ENCODE assay signal across 19 cellular contexts in the genomic region with DNA sequence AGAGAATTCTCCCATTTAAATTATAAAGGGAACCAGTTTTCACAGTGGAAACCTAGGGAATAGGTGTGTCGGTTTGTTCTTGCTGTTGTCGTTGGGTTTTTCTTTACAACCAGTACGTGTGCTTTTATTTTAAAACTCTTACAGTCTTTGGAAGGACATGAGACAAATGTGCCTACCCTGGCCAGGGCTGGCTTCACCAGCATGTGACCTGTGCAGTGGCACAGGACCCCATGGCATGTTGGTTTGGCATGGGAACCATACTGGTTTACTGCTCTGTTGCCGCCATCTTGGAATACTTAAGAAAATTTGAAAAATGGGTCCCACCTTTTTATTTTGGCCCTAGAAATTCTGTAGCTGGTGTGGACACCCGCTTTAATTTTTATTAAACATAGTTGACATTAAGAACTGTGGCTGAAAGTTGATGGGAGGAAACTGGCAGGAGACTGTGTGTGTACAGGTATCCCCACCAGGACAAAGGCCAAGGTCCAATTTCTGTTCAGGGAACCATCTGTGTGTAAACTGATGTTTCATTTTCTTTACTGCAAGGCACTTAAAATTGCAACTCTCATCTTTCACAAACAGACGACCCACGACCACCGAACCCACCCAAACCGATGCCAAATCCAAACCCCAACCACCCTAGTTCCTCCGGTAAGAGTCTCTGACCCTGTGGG. TPM values are rescaled to one million over a fixed set of nuclear protein-coding genes. Genes with fewer than 3 reads are reported as not detected.
"Had no signal": no experiment of that assay in that cellular context is flagged by ENCODE, and none has a peak within 500 bp of the region (broad histone marks: within the 10 kb centered on the region; RNA-seq: fewer than 3 reads in every experiment).

No MANE protein-coding gene starts in this region.

- H3K4me1 Mint-ChIP-seq: stimulated activated naive CD8-positive, alpha-beta T cell treated with anti-CD3 and anti-CD28 coated beads, Interleukin-15, amount 100 ng/mL, for 72 hours had no signal

- H3K27ac Mint-ChIP-seq: activated B cell treated with CpG ODN at 0.5 μM for 24 hours; activated CD8-positive, alpha-beta T cell treated with anti-CD3 and anti-CD28 coated beads for 36 hours; activated naive CD8-positive, alpha-beta T cell treated with anti-CD3 and anti-CD28 coated beads for 36 hours; progenitor cell of endocrine pancreas; T-helper 17 cell had no signal

- DNase-seq: activated B cell treated with CpG ODN at 0.5 μM for 24 hours; activated CD4-positive, alpha-beta T cell treated with anti-CD3 and anti-CD28 coated beads for 4 hours; activated CD8-positive, alpha-beta memory T cell treated with anti-CD3 and anti-CD28 coated beads, Interleukin-2, amount 10 ng/mL, durations not matched to agents 7 days and 5 days; activated CD8-positive, alpha-beta T cell treated with anti-CD3 and anti-CD28 coated beads for 36 hours; activated naive CD8-positive, alpha-beta T cell treated with anti-CD3 and anti-CD28 coated beads for 36 hours; activated T-cell treated with anti-CD3 and anti-CD28 coated beads for 4 hours; colonic mucosa; heart right ventricle; kidney; naive thymus-derived CD4-positive, alpha-beta T cell; retina; stimulated activated CD4-positive, alpha-beta T cell treated with anti-CD3 and anti-CD28 coated beads, Interleukin-12 subunit alpha, Interleukin-12 subunit beta, amount 100 ng/mL, for 4 hours; stimulated activated naive CD8-positive, alpha-beta T cell treated with anti-CD3 and anti-CD28 coated beads, Interleukin-15, amount 100 ng/mL, for 72 hours; SW 1271; T-helper 17 cell had no signal

- H3K27me3 Mint-ChIP-seq: activated B cell treated with CpG ODN at 0.5 μM for 24 hours; activated CD8-positive, alpha-beta memory T cell treated with anti-CD3 and anti-CD28 coated beads, Interleukin-2, amount 10 ng/mL, durations not matched to agents 7 days and 5 days; activated CD8-positive, alpha-beta T cell treated with anti-CD3 and anti-CD28 coated beads for 36 hours; activated naive CD8-positive, alpha-beta T cell treated with anti-CD3 and anti-CD28 coated beads for 36 hours; naive thymus-derived CD4-positive, alpha-beta T cell; progenitor cell of endocrine pancreas; stimulated activated naive CD8-positive, alpha-beta T cell treated with anti-CD3 and anti-CD28 coated beads, Interleukin-15, amount 100 ng/mL, for 72 hours; T-helper 17 cell had no signal

- H3K4me3 Mint-ChIP-seq: activated B cell treated with CpG ODN at 0.5 μM for 24 hours; activated CD8-positive, alpha-beta memory T cell treated with anti-CD3 and anti-CD28 coated beads, Interleukin-2, amount 10 ng/mL, durations not matched to agents 7 days and 5 days; activated CD8-positive, alpha-beta T cell treated with anti-CD3 and anti-CD28 coated beads for 36 hours; activated naive CD8-positive, alpha-beta T cell treated with anti-CD3 and anti-CD28 coated beads for 36 hours; naive thymus-derived CD4-positive, alpha-beta T cell; stimulated activated naive CD8-positive, alpha-beta T cell treated with anti-CD3 and anti-CD28 coated beads, Interleukin-15, amount 100 ng/mL, for 72 hours; T-helper 17 cell had no signal

- H3K9me3 Mint-ChIP-seq: activated B cell treated with CpG ODN at 0.5 μM for 24 hours; activated CD8-positive, alpha-beta T cell treated with anti-CD3 and anti-CD28 coated beads for 36 hours; naive thymus-derived CD4-positive, alpha-beta T cell; stimulated activated naive CD8-positive, alpha-beta T cell treated with anti-CD3 and anti-CD28 coated beads, Interleukin-15, amount 100 ng/mL, for 72 hours had no signal

- H3K27ac ChIP-seq: colonic mucosa, heart right ventricle, tibial artery had no signal

- H3K4me3 ChIP-seq: colonic mucosa, heart right ventricle, lung, tibial artery had no signal

- H3K9me3 ChIP-seq: colonic mucosa, heart right ventricle, tibial artery had no signal

- ATAC-seq: activated CD8-positive, alpha-beta memory T cell treated with anti-CD3 and anti-CD28 coated beads, Interleukin-2, amount 10 ng/mL, durations not matched to agents 7 days and 5 days; activated CD8-positive, alpha-beta T cell treated with anti-CD3 and anti-CD28 coated beads for 36 hours; heart right ventricle; naive thymus-derived CD4-positive, alpha-beta T cell; stimulated activated naive CD8-positive, alpha-beta T cell treated with anti-CD3 and anti-CD28 coated beads, Interleukin-15, amount 100 ng/mL, for 72 hours; T-helper 17 cell had no signal

- H3K36me3 ChIP-seq: colonic mucosa had no signal

- H3K27me3 ChIP-seq: colonic mucosa, heart right ventricle, tibial artery had no signal

- H3K4me1 ChIP-seq: colonic mucosa, tibial artery had no signal

RNA-seq across cellular contexts. Expression of gene XG, which starts 31.9 kb away (rescaled TPM):
- total RNA-seq: activated B cell treated with CpG ODN at 0.5 μM for 24 hours; activated CD8-positive, alpha-beta memory T cell treated with anti-CD3 and anti-CD28 coated beads, Interleukin-2, amount 10 ng/mL, durations not matched to agents 7 days and 5 days; activated CD8-positive, alpha-beta T cell treated with anti-CD3 and anti-CD28 coated beads for 36 hours; activated naive CD8-positive, alpha-beta T cell treated with anti-CD3 and anti-CD28 coated beads for 36 hours; epithelial cell of proximal tubule had no signal
- polyA plus RNA-seq: naive thymus-derived CD4-positive, alpha-beta T cell had no signal
